In the genomic region with DNA sequence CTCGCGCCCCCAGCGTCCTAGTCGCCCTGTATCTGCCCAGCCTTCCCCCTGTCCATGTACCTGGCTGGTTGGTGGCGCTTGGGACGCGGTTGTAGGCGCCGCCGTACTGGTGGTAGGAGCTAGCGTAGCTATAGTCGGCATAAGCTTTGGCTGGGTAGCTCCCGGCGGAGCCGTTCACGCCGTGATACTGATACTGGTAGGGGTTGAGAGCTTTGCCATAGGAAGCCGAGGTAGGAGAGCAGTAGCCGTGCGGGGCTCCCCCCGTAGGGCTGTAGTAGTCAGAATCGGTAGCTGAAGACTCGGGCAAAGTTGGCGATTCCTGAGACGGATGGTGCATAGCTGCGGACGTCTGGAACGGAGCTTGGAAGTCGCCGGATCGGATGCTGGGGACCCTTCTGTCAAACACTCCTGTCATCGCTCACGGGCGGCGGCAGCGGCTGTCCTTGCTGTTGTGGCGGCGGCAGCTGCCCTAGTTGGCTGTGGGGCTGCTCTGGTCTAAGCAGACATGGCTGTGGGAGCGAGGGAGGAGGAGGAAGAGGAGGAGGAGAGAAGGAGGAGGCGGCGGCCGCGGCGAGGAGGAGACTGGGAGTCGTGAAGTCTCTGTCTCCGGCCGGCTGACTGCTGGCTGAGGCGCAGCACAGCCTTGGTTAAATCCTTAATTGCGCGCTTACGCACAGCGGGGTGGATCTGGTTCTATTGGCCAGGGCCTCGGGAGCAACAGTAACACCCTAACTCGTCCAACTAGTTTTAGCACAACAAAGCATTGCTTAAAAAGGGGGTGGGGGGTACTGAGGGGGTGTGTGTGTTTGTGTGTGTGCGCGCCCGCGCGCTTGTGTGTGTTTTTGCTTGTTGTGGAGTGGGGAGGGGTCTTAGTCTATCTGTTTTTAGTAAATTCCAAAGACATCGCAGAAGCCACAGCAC, we compare ENCODE assay signal across 8 cellular contexts. TPM values are rescaled to one million over a fixed set of nuclear protein-coding genes. Genes with fewer than 3 reads are reported as not detected.
DNase-seq lines count a peak whose midpoint lies in the region; ATAC-seq and TF ChIP-seq lines count a peak whose summit lies in the region.

A gene (minus strand): TSS at position 623 of the 921 bp plus-strand sequence. CDS start 208 bp downstream, at position 415.

- no peak for DNase-seq in AG09309 (ENCODE audit: low read depth)
- no peak for DNase-seq in Panc1 (ENCODE audit: low read depth, low spot score)
- peak; percentile 15 for DNase-seq in fibroblast of lung (ENCODE audit: low read depth in 2 of 2)
- peak in 6 of 10 donors; percentile 46 to 93 (median 76) for DNase-seq in posterior cingulate gyrus
- no peak for DNase-seq in HUDEP-2 (lab: John Stamatoyannopoulos, UW; ENCODE audit: unreplicated experiment in 76 of 76)

- H3K9me3 ChIP-seq in HEK293 (ENCODE audit: control insufficient read depth, insufficient read depth, low read depth, low read length) (no peaks in the 10 kb centered on the region), Panc1 (ENCODE audit: control insufficient read depth, insufficient read depth, low read depth, low read length) (no peaks in the 10 kb centered on the region), fibroblast of lung (ENCODE audit: control insufficient read depth, insufficient read depth, low read depth, low read length) (no peaks in the 10 kb centered on the region)

- H3K36me3 ChIP-seq in HEK293 (ENCODE audit: control insufficient read depth in 2 of 2, insufficient read depth in 1 of 2, low read length in 2 of 2), result peaks cover 0 to 3% of the 10 kb centered on the region in 2 experiments; a peak in 1 of 3 replicates
- H3K36me3 ChIP-seq in Panc1 (ENCODE audit: control insufficient read depth, insufficient read depth, low read length), result no peaks in the 10 kb centered on the region
- no peaks in the 10 kb centered on the region for H3K36me3 ChIP-seq in fibroblast of lung (ENCODE audit: control insufficient read depth, insufficient read depth, low read length)

- no peaks in the 10 kb centered on the region for H4K20me1 ChIP-seq in fibroblast of lung (ENCODE audit: control insufficient read depth, extremely low read depth, insufficient read depth, low read length)

- H3K9ac ChIP-seq in fibroblast of lung (ENCODE audit: insufficient read depth, low read length), result no peak within 1 kb of the TSS

- H2AFZ ChIP-seq in fibroblast of lung (ENCODE audit: low read length), result peak within 1 kb of the TSS; percentile 34

- BruUV-seq in Panc1 (replicated peaks; lab: Mats Ljungman, UMichigan), result no TSS peak

- POLR2A ChIA-PET in HEK293 (lab: Yijun Ruan, JAX) (interaction anchor here (0.6 to 1.6 kb wide), 3 partner anchors 9 to 962 kb away, joined by 3 to 13 read pairs (median 4); no protein-coding TSS in a partner anchor), Panc1 (lab: Charles Lee) (no interaction called here)

- in situ Hi-C loops in Panc1 (cut with HindIII; ENCODE audit: low pct_unique_long_range_greater_than_20kb, low sequenced_read_pairs), result no loop called here

- intact Hi-C loops in Panc1 (cut with micrococcal nuclease; ENCODE audit: unreplicated experiment) (loop anchor here (10.0 kb wide), 1 partner anchor 320 kb away; a partner anchor contains a TSS), posterior cingulate gyrus (cut with DNase I) (loop anchor here (5.0 kb wide), 2 partner anchors 607 to 1307 kb away; no protein-coding TSS in a partner anchor)

- no peaks in the 10 kb centered on the region; the same call in none of the 2 replicates for H3K27me3 ChIP-seq in Panc1 (ENCODE audit: control insufficient read depth, insufficient read depth, low read length)
- peaks cover 46% of the 10 kb centered on the region for H3K27me3 ChIP-seq in fibroblast of lung (ENCODE audit: control insufficient read depth, insufficient read depth, low read length)

- no peaks in the 10 kb centered on the region; the same call in 1 of the 2 replicates for H3K4me1 ChIP-seq in HEK293 (ENCODE audit: control insufficient read depth, insufficient read depth, low read length)
- no peaks in the 10 kb centered on the region for H3K4me1 ChIP-seq in Panc1 (ENCODE audit: control insufficient read depth, insufficient read depth, low read length)
- H3K4me1 ChIP-seq in fibroblast of lung (ENCODE audit: control insufficient read depth, extremely low read depth, insufficient read depth, low read length), result no peaks in the 10 kb centered on the region

- no peaks in the 10 kb centered on the region for H3K79me2 ChIP-seq in fibroblast of lung (ENCODE audit: control insufficient read depth, insufficient read depth, low read length)

- peak within 1 kb of the TSS; percentile 61 for H3K4me2 ChIP-seq in fibroblast of lung (ENCODE audit: extremely low read depth, insufficient read depth, low read length)

- H3K4me3 ChIP-seq in AG09309 (ENCODE audit: control insufficient read depth, low read depth, low read length) (peak within 1 kb of the TSS; percentile 59), HEK293 (ENCODE audit: low read depth, low read length) (peak within 1 kb of the TSS; percentile 90), Panc1 (ENCODE audit: low read depth in 2 of 2, low read length in 2 of 2) (peak within 1 kb of the TSS; percentile 37 to 42), fibroblast of lung (replicated peaks in 1 of 4; ENCODE audit: control extremely low read depth in 1 of 4, insufficient read depth in 1 of 4, low read depth in 3 of 4, low read length in 4 of 4) (peak within 1 kb of the TSS; percentile 21 to 58 (median 27))

- H3K27ac ChIP-seq in HEK293 (ENCODE audit: extremely low read depth, low read depth, low read length), result peak within 1 kb of the TSS; percentile 79
- no peak within 1 kb of the TSS for H3K27ac ChIP-seq in Panc1 (ENCODE audit: low read length)
- H3K27ac ChIP-seq in fibroblast of lung (ENCODE audit: insufficient read depth, low read length), result no peak within 1 kb of the TSS

- ATAC-seq in Panc1 (peak; percentile 69), GM18873 (IDR thresholded peaks at IDR 0.05; ENCODE audit: low FRiP score, unreplicated experiment) (no peak), HG03469 (IDR thresholded peaks at IDR 0.05; ENCODE audit: unreplicated experiment) (no peak)

- TF ChIP-seq CTCF in AG09309 (IDR thresholded peaks at IDR 0.05; ENCODE audit: control insufficient read depth, insufficient read depth, low read depth, low read length, missing control alignments), result no peak
- peak; percentile 87 for TF ChIP-seq CTCF in HEK293 (tag by site-specific recombination; IDR thresholded peaks at IDR 0.05)
- TF ChIP-seq CTCF in Panc1 (IDR thresholded peaks at IDR 0.05), result no peak
- TF ChIP-seq CTCF in fibroblast of lung (conservative IDR thresholded peaks at IDR 0.05 in 1 of 2, IDR thresholded peaks at IDR 0.05 in 1 of 2; ENCODE audit: low read depth in 1 of 2, low read length in 2 of 2), result no peak

- CTCF ChIA-PET in HEK293 (lab: Yijun Ruan, JAX), result interaction anchor here (0.6 to 1.7 kb wide), 8 partner anchors 10 to 1109 kb away, joined by 3 to 6 read pairs (median 3); no protein-coding TSS in a partner anchor
- CTCF ChIA-PET in Panc1 (lab: Charles Lee), result no interaction called here

TF ChIP-seq in HEK293, 187 proteins besides CTCF, POLR2A, EP300 and RAD21 (continues in another document):
- TF ChIP-seq, protein P1, sequence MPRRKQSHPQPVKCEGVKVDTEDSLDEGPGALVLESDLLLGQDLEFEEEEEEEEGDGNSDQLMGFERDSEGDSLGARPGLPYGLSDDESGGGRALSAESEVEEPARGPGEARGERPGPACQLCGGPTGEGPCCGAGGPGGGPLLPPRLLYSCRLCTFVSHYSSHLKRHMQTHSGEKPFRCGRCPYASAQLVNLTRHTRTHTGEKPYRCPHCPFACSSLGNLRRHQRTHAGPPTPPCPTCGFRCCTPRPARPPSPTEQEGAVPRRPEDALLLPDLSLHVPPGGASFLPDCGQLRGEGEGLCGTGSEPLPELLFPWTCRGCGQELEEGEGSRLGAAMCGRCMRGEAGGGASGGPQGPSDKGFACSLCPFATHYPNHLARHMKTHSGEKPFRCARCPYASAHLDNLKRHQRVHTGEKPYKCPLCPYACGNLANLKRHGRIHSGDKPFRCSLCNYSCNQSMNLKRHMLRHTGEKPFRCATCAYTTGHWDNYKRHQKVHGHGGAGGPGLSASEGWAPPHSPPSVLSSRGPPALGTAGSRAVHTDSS (tag by site-specific recombination; IDR thresholded peaks at IDR 0.05), result peak; percentile 88
- TF ChIP-seq ZNF561 (tag by site-specific recombination; IDR thresholded peaks at IDR 0.05; ENCODE audit: borderline replicate concordance) (no peak), ZNF10 (tag by site-specific recombination; IDR thresholded peaks at IDR 0.05) (no peak), SCRT2 (tag by site-specific recombination; IDR thresholded peaks at IDR 0.05) (peak; percentile 72; the same call in 1 of the 2 replicates), ZNF19 (tag by site-specific recombination; IDR thresholded peaks at IDR 0.05; ENCODE audit: low read depth) (no peak), ZNF146 (tag by site-specific recombination; IDR thresholded peaks at IDR 0.05) (no peak), ZNF302 (tag by site-specific recombination; IDR thresholded peaks at IDR 0.05; ENCODE audit: low read depth) (no peak), ZNF621 (tag by site-specific recombination; IDR thresholded peaks at IDR 0.05) (no peak), ZNF366 (tag by site-specific recombination; conservative IDR thresholded peaks at IDR 0.05) (peak; percentile 92)
- TF ChIP-seq, protein P2, sequence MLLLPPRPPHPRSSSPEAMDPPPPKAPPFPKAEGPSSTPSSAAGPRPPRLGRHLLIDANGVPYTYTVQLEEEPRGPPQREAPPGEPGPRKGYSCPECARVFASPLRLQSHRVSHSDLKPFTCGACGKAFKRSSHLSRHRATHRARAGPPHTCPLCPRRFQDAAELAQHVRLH (tag by site-specific recombination; IDR thresholded peaks at IDR 0.05), result 0 out of 2 replicates have a peak, but pooled peaks have one; percentile 7
- TF ChIP-seq, protein P3, sequence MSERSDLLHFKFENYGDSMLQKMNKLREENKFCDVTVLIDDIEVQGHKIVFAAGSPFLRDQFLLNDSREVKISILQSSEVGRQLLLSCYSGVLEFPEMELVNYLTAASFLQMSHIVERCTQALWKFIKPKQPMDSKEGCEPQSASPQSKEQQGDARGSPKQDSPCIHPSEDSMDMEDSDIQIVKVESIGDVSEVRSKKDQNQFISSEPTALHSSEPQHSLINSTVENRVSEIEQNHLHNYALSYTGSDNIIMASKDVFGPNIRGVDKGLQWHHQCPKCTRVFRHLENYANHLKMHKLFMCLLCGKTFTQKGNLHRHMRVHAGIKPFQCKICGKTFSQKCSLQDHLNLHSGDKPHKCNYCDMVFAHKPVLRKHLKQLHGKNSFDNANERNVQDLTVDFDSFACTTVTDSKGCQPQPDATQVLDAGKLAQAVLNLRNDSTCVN (tag by site-specific recombination; optimal IDR thresholded peaks at IDR 0.05), result peak; percentile 45

RNA-seq across cellular contexts. Expression of the gene that starts here (rescaled TPM):
- total RNA-seq in Panc1 (2021; ENCODE audit: unreplicated experiment), result not detected
- not detected for polyA plus RNA-seq in Panc1 (2012; ENCODE audit: insufficient read length)
- 0.17 TPM in 1 of 2 replicates, not detected in the other for total RNA-seq in fibroblast of lung
- polyA plus RNA-seq in fibroblast of lung, result 0.06 TPM in 1 of 2 replicates, not detected in the other
- not detected in 2 replicates for polyA plus RNA-seq in fibroblast of lung (2012)
- not detected in 2 replicates for polyA minus RNA-seq in fibroblast of lung (ENCODE audit: low replicate concordance)

Comparison
In these comparisons a context has a peak if more than half of its experiments do, and no peak if none do; other contexts are left out.
1. Peak in ATAC-seq and H3K4me3 ChIP-seq in Panc1; RNA of the gene not detected or under 1 TPM.
2. Peak in DNase-seq, H3K4me3 ChIP-seq and H3K4me2 ChIP-seq in fibroblast of lung; RNA of the gene not detected or under 1 TPM.
3. DNase-seq: peak in posterior cingulate gyrus (6 of 10); none in AG09309 (single experiment), Panc1 (single experiment) and HUDEP-2 (0 of 76).
4. H3K4me3 ChIP-seq: peak in every context shown above with its lines; median percentile 90 in HEK293; 59 in AG09309; 40 in Panc1; 27 in fibroblast of lung.